Comparison of ENCODE assay signal across 8 cellular contexts in genomic region chr2:184598313-184599053, GRCh38. TPM values are rescaled to one million over a fixed set of nuclear protein-coding genes. Genes with fewer than 3 reads are reported as not detected.
DNase-seq lines count a peak whose midpoint lies in the region; ATAC-seq and TF ChIP-seq lines count a peak whose summit lies in the region.

Gene ZNF804A (plus strand): TSS chr2:184598529. CDS start chr2:184598960, 431 bp downstream.

- POLR2A ChIA-PET in PC-9 (lab: Charles Lee; ENCODE audit: unreplicated experiment) = no interaction called here
- POLR2A ChIA-PET in MCF 10A (lab: Yijun Ruan, JAX) = interaction anchor here (1.4 kb wide), 1 partner anchor 32 kb away, joined by 3 read pairs; no protein-coding TSS in a partner anchor

- no peaks in the 10 kb centered on the region for H3K9me3 Mint-ChIP-seq in MCF 10A (ENCODE audit: unreplicated experiment)

- no peaks in the 10 kb centered on the region for H3K27me3 ChIP-seq in PC-9 (ENCODE audit: insufficient read depth, low read depth)

- no peaks in the 10 kb centered on the region for H3F3A ChIP-seq in PC-9 (ENCODE audit: insufficient read depth, low read depth)

- no peaks in the 10 kb centered on the region for H3K36me3 Mint-ChIP-seq in MCF 10A (ENCODE audit: insufficient read depth, unreplicated experiment)

- peaks cover 4% of the 10 kb centered on the region for H3K4me1 Mint-ChIP-seq in MCF 10A (ENCODE audit: insufficient read depth, unreplicated experiment)

- intact Hi-C loops in PC-9 (cut with micrococcal nuclease; ENCODE audit: unreplicated experiment) (no loop called here), MCF 10A (cut with micrococcal nuclease) (loop anchor here (10.0 kb wide), 1 partner anchor 1354 kb away; no protein-coding TSS in a partner anchor)

- no peak within 1 kb of the TSS for H3K27ac ChIP-seq in PC-9

- H3K27ac Mint-ChIP-seq in MCF 10A (ENCODE audit: low read depth, unreplicated experiment) = no peak within 1 kb of the TSS

- no peaks in the 10 kb centered on the region for H3K79me2 ChIP-seq in PC-9 (ENCODE audit: low read depth)

- DNase-seq in GM12864 (ENCODE audit: low read depth) (no peak), HK-2 (ENCODE audit: unreplicated experiment) (peak; percentile 62), PC-9 (peak in 1 of 2 experiments; percentile 9), MCF 10A (ENCODE audit: unreplicated experiment) (peak; percentile 59), retinal pigment epithelial cell (ENCODE audit: low read depth) (no peak), RKO (ENCODE audit: low spot score) (no peak)

- H2AFZ ChIP-seq in PC-9 = 0 out of 2 replicates have a peak within 1 kb of the TSS, but pooled peaks have one; percentile 58

- H3K4me2 ChIP-seq in PC-9 = peak within 1 kb of the TSS; percentile 60

- BruUV-seq in PC-9 (replicated peaks; lab: Mats Ljungman, UMichigan) = no TSS peak
- no TSS peak for BruUV-seq in MCF 10A (replicated peaks; lab: Mats Ljungman, UMichigan)

- H3K4me3 ChIP-seq in GM12864 (ENCODE audit: low read depth, low read length) (peak within 1 kb of the TSS; percentile 27; the same call in 1 of the 2 replicates), PC-9 (peak within 1 kb of the TSS; percentile 51; the same call in 1 of the 2 replicates), iPS-18c (ENCODE audit: insufficient read depth, low read depth, low read length) (peak within 1 kb of the TSS; percentile 61), retinal pigment epithelial cell (ENCODE audit: low read length) (peak within 1 kb of the TSS; percentile 70)

- H3K27me3 Mint-ChIP-seq in MCF 10A (ENCODE audit: insufficient read depth, unreplicated experiment) = no peaks in the 10 kb centered on the region

- no peaks in the 10 kb centered on the region for H4K20me1 ChIP-seq in PC-9 (ENCODE audit: insufficient read depth)

- H3K9me3 ChIP-seq in PC-9 (ENCODE audit: insufficient read depth, low read depth) (no peaks in the 10 kb centered on the region), iPS-18c (ENCODE audit: control insufficient read depth, insufficient read depth, low read length) (no peaks in the 10 kb centered on the region)

- H3K36me3 ChIP-seq in PC-9 (ENCODE audit: low read depth) = no peaks in the 10 kb centered on the region

- CTCF ChIA-PET in PC-9 (lab: Charles Lee) (no interaction called here), MCF 10A (lab: Yijun Ruan, JAX) (interaction anchor here (0.7 to 1.9 kb wide), 3 partner anchors 12 to 917 kb away, joined by 3 to 8 read pairs (median 4); no protein-coding TSS in a partner anchor)

- H3K9me2 ChIP-seq in PC-9 (ENCODE audit: insufficient read depth) = no peaks in the 10 kb centered on the region

- peak; percentile 84 for ATAC-seq in GM21515 (IDR thresholded peaks at IDR 0.05; ENCODE audit: unreplicated experiment)

- H3K4me3 Mint-ChIP-seq in MCF 10A (ENCODE audit: unreplicated experiment) = peak within 1 kb of the TSS; percentile 75

- no peaks in the 10 kb centered on the region for H3K4me1 ChIP-seq in PC-9 (replicated peaks; ENCODE audit: insufficient read depth)

- TF ChIP-seq CTCF in GM12864 (IDR thresholded peaks at IDR 0.05; ENCODE audit: low read depth, low read length, missing control alignments) (no peak), PC-9 (conservative IDR thresholded peaks at IDR 0.05) (no peak), MCF 10A (IDR thresholded peaks at IDR 0.05; ENCODE audit: unreplicated experiment) (no peak), retinal pigment epithelial cell (conservative IDR thresholded peaks at IDR 0.05; ENCODE audit: low read depth, low read length) (no peak)

RNA-seq across cellular contexts. Expression of gene ZNF804A, which starts in this region (rescaled TPM):
- total RNA-seq in PC-9 (2021) (not detected in 2 replicates), MCF 10A (2022) (0.17 TPM in 1 of 2 replicates, not detected in the other)

Comparison
In these comparisons a context has a peak if more than half of its experiments do, and no peak if none do; other contexts are left out.
1. Peak in DNase-seq in MCF 10A; RNA of the gene not detected or under 1 TPM.